Comparison of ENCODE assay signal across 9 cellular contexts in the genomic region with DNA sequence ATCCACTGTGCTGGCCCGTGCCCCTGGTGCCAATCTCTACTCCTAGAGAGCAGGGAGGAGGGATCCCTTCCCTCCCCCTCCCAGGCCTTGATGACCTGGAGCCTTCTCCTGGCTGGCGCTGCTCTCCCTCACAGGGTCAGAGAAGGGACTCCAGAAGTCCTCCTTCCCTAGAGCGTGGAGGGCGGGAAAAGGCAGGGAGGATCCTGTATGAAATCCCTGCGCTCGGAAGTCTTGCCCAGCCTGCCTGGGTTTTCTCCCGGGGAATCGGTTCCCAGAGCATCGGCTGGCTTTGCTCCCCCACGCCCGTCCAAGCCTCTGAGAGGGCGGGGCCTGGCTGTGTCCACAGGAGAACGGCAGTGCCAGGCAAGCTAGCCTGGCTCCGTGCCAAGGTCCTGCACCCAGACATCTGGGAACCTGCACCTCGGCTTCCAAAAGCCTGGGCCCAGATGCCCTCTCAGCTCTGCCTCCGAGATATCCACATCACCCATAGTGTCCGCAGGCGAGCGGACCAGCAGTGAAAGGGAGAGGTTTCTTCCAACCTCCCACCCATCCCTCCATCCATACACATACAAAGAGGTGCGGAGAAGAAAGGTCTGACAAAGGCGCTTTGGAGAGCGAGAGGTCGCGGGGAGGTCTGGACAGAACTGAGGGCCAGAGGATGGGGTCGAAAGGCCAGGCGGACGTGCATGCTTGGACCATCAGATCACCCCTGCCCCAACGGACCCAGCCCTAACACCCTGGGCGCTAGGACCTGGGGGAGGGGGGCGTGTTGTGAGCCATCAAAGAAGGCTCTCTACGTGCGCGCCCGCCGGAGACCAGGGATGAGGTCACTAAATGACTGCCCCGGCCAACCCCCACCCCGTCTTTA. TPM values are rescaled to one million over a fixed set of nuclear protein-coding genes. Genes with fewer than 3 reads are reported as not detected.
DNase-seq lines count a peak whose midpoint lies in the region; ATAC-seq and TF ChIP-seq lines count a peak whose summit lies in the region.
"Had no signal": no experiment of that assay in that cellular context is flagged by ENCODE, and none has a peak within 500 bp of the region (broad histone marks: within the 10 kb centered on the region; RNA-seq: fewer than 3 reads in every experiment).

No MANE protein-coding gene starts in this region.

- H3K4me1 Mint-ChIP-seq in activated B cell treated with CpG ODN at 0.5 μM for 24 hours (peaks cover 23% of the 10 kb centered on the region), memory B cell (peaks cover 11% of the 10 kb centered on the region)

- H3K27ac Mint-ChIP-seq in activated B cell treated with CpG ODN at 0.5 μM for 24 hours (peak overlapping the region; percentile 35), memory B cell (no peak overlapping the region)

- H3K9ac ChIP-seq in HUES6 (ENCODE audit: low read length) (peak overlapping the region; percentile 22), endocrine pancreas (ENCODE audit: control insufficient read depth, insufficient read depth, low read length) (peak overlapping the region; percentile 92)

- H3K9me3 ChIP-seq in HUES6 (ENCODE audit: control insufficient read depth, insufficient read depth, low read depth, low read length) (no peaks in the 10 kb centered on the region), endocrine pancreas (ENCODE audit: control insufficient read depth, low read length) (no peaks in the 10 kb centered on the region)

- H3K36me3 ChIP-seq in HUES6 (ENCODE audit: control insufficient read depth, insufficient read depth, low read length) (no peaks in the 10 kb centered on the region), endocrine pancreas (ENCODE audit: control insufficient read depth, insufficient read depth, low read length) (no peaks in the 10 kb centered on the region)

- H3K27ac ChIP-seq in HUES6 (ENCODE audit: low read depth, low read length), result no peak overlapping the region
- H3K27ac ChIP-seq: epithelial cell of prostate had no signal

- TF ChIP-seq CTCF in AG09309 (IDR thresholded peaks at IDR 0.05; ENCODE audit: control insufficient read depth, insufficient read depth, low read depth, low read length, missing control alignments), result no peak
- no peak for TF ChIP-seq CTCF in activated B cell treated with CpG ODN at 0.5 μM for 24 hours (IDR thresholded peaks at IDR 0.05)

- intact Hi-C loops in activated B cell treated with CpG ODN at 0.5 μM for 24 hours (cut with micrococcal nuclease), result loop anchor here (5.0 to 10.0 kb wide), 2 partner anchors 81 to 101 kb away; no protein-coding TSS in a partner anchor

- POLR2A ChIA-PET in activated B cell treated with CpG ODN at 0.5 μM for 24 hours (lab: Charles Lee), result no interaction called here

- H3K27me3 ChIP-seq in HUES6 (ENCODE audit: control insufficient read depth, insufficient read depth, low read length), result peaks cover 55% of the 10 kb centered on the region
- no peaks in the 10 kb centered on the region for H3K27me3 ChIP-seq in endocrine pancreas (ENCODE audit: control insufficient read depth, insufficient read depth, low read length)

- no peaks in the 10 kb centered on the region for H3K36me3 Mint-ChIP-seq in activated B cell treated with CpG ODN at 0.5 μM for 24 hours (ENCODE audit: low read depth)
- H3K36me3 Mint-ChIP-seq in memory B cell, result no peaks in the 10 kb centered on the region

- H3K4me3 ChIP-seq in AG09309 (ENCODE audit: control insufficient read depth, low read depth, low read length), result peak overlapping the region; percentile 76
- H3K4me3 ChIP-seq in HUES6 (ENCODE audit: low read depth, low read length), result peak overlapping the region; percentile 75
- peak overlapping the region; percentile 70 for H3K4me3 ChIP-seq in endocrine pancreas (ENCODE audit: control insufficient read depth, insufficient read depth, low read length)

- H3K27me3 Mint-ChIP-seq in activated B cell treated with CpG ODN at 0.5 μM for 24 hours, result peaks cover 63% of the 10 kb centered on the region
- peaks cover 20% of the 10 kb centered on the region for H3K27me3 Mint-ChIP-seq in memory B cell

- no peaks in the 10 kb centered on the region for H3K9me3 Mint-ChIP-seq in activated B cell treated with CpG ODN at 0.5 μM for 24 hours
- no peaks in the 10 kb centered on the region for H3K9me3 Mint-ChIP-seq in memory B cell

- CTCF ChIA-PET in activated B cell treated with CpG ODN at 0.5 μM for 24 hours (lab: Charles Lee), result no interaction called here

- peak overlapping the region; percentile 73 for H3K4me3 Mint-ChIP-seq in activated B cell treated with CpG ODN at 0.5 μM for 24 hours
- H3K4me3 Mint-ChIP-seq in memory B cell, result peak overlapping the region; percentile 78

- DNase-seq in AG09309 (ENCODE audit: low read depth), result no peak
- no peak for DNase-seq in activated B cell treated with CpG ODN at 0.5 μM for 24 hours
- no peak for DNase-seq in memory B cell (ENCODE audit: low spot score in 2 of 2)
- peak; percentile 47 for DNase-seq in stromal cell of bone marrow (ENCODE audit: low read depth)
- no peak for DNase-seq in MV-4-11 (lab: John Stamatoyannopoulos, UW)

- H3K4me1 ChIP-seq in HUES6 (ENCODE audit: control insufficient read depth, insufficient read depth, low read length) (peaks cover 26% of the 10 kb centered on the region), endocrine pancreas (ENCODE audit: control insufficient read depth, insufficient read depth, low read length) (peaks cover 5% of the 10 kb centered on the region)

- ATAC-seq in activated B cell treated with CpG ODN at 0.5 μM for 24 hours (ENCODE audit: low read depth) (no peak), memory B cell (ENCODE audit: low read depth) (no peak), GM18511 (IDR thresholded peaks at IDR 0.05; ENCODE audit: unreplicated experiment) (no peak)

RNA-seq across cellular contexts. Expression of a gene that starts 1.1 kb away (rescaled TPM):
- total RNA-seq in activated B cell treated with CpG ODN at 0.5 μM for 24 hours, result not detected in 2 replicates

RNA-seq across cellular contexts. Expression of a gene that starts 36.1 kb away (rescaled TPM):
- not detected in 2 replicates for total RNA-seq in activated B cell treated with CpG ODN at 0.5 μM for 24 hours

RNA-seq across cellular contexts. Expression of a gene that starts 47.5 kb away (rescaled TPM):
- not detected in 2 replicates for total RNA-seq in activated B cell treated with CpG ODN at 0.5 μM for 24 hours

RNA-seq across cellular contexts. Expression of a gene that starts 59.2 kb away (rescaled TPM):
- total RNA-seq in activated B cell treated with CpG ODN at 0.5 μM for 24 hours, result not detected in 2 replicates
